8 cellular contexts compared by ENCODE assay signal in genomic region chr5:112419050-112419595, GRCh38. TPM values are rescaled to one million over a fixed set of nuclear protein-coding genes. Genes with fewer than 3 reads are reported as not detected.
DNase-seq lines count a peak whose midpoint lies in the region; ATAC-seq, FAIRE-seq and TF ChIP-seq lines count a peak whose summit lies in the region.

TSS of gene EPB41L4A (minus strand) at chr5:112419277. CDS start at chr5:112419039, 238 bp downstream.

- no peaks in the 10 kb centered on the region for H4K20me1 ChIP-seq in endothelial cell of umbilical vein (replicated peaks; ENCODE audit: control insufficient read depth, extremely low read depth, insufficient read depth, low read length)

- H3K4me2 ChIP-seq in endothelial cell of umbilical vein (ENCODE audit: insufficient read depth, low read length): peak within 1 kb of the TSS; percentile 94

- intact Hi-C loops in endothelial cell of umbilical vein (cut with micrococcal nuclease) (loop anchor here (1.0 to 10.0 kb wide), 4 partner anchors 86 to 907 kb away; partner anchors contain the start of gene STARD4), transverse colon (cut with DNase I; ENCODE audit: low total_unique reads) (loop anchor here (5.0 to 10.0 kb wide), 2 partner anchors 92 to 244 kb away; no protein-coding TSS in a partner anchor)

- CTCF ChIA-PET in endothelial cell of umbilical vein (lab: Charles Lee): interaction anchor here (0.7 to 7.5 kb wide), 39 partner anchors 11 to 1261 kb away, joined by 3 to 230 read pairs (median 9); no protein-coding TSS in a partner anchor

- H3K27me3 Mint-ChIP-seq in mesothelial cell of epicardium (ENCODE audit: low read depth): peaks cover 17% of the 10 kb centered on the region

- no peak for TF ChIP-seq EP300 in transverse colon (IDR thresholded peaks at IDR 0.05; ENCODE audit: low read depth)

- peak within 1 kb of the TSS; percentile 78 for H3K27ac Mint-ChIP-seq in mesothelial cell of epicardium

- H3K27ac ChIP-seq in endothelial cell of umbilical vein (ENCODE audit: insufficient read depth, low read depth, low read length) (peak within 1 kb of the TSS; percentile 39), transverse colon (peak within 1 kb of the TSS; percentile 83 to 86 (median 85))

- peak within 1 kb of the TSS; percentile 74 for H3K9ac ChIP-seq in endothelial cell of umbilical vein (replicated peaks; ENCODE audit: extremely low read depth, insufficient read depth, low read length)

- 1% methylated on average over 53 of the region's 70 CpGs; no CpG with 5 or more reads in 1 of the 2 donors for WGBS in transverse colon (ENCODE audit: low coverage in 1 of 2), 2 donors

- ATAC-seq in GM21528 (IDR thresholded peaks at IDR 0.05; ENCODE audit: low FRiP score, unreplicated experiment) (peak; percentile 20), HG03457 (IDR thresholded peaks at IDR 0.05; ENCODE audit: unreplicated experiment) (no peak), GM18498 (IDR thresholded peaks at IDR 0.05; ENCODE audit: unreplicated experiment) (no peak)

- no peaks in the 10 kb centered on the region for H3K9me3 Mint-ChIP-seq in mesothelial cell of epicardium

- no peak for FAIRE-seq in endothelial cell of umbilical vein (lab: Jason Lieb, UNC)

- H3K9me1 ChIP-seq in endothelial cell of umbilical vein (replicated peaks; ENCODE audit: control insufficient read depth, extremely low read depth, insufficient read depth, low read length): no peaks in the 10 kb centered on the region

- H3K4me1 Mint-ChIP-seq in mesothelial cell of epicardium: peaks cover 21% of the 10 kb centered on the region

- H2AFZ ChIP-seq in endothelial cell of umbilical vein (ENCODE audit: low read depth, low read length): peak within 1 kb of the TSS; percentile 93

- TF ChIP-seq POLR2A in endothelial cell of umbilical vein (IDR thresholded peaks at IDR 0.05; ENCODE audit: low read depth, low read length): no peak
- TF ChIP-seq POLR2A in transverse colon (IDR thresholded peaks at IDR 0.05): no peak

- peak within 1 kb of the TSS; percentile 73 for H3K4me3 Mint-ChIP-seq in mesothelial cell of epicardium

- H3K9me3 ChIP-seq in endothelial cell of umbilical vein (replicated peaks; ENCODE audit: control insufficient read depth, insufficient read depth, low read length) (no peaks in the 10 kb centered on the region), transverse colon (no peaks in the 10 kb centered on the region)

- H3K4me1 ChIP-seq in endothelial cell of umbilical vein (ENCODE audit: control insufficient read depth, extremely low read depth, insufficient read depth, low read length): peaks cover 7% of the 10 kb centered on the region
- peaks cover 0 to 9% (median 1%) of the 10 kb centered on the region in 4 donors for H3K4me1 ChIP-seq in transverse colon

- no TSS peak for BruUV-seq in endothelial cell of umbilical vein (replicated peaks; lab: Mats Ljungman, UMichigan)

- H3K79me2 ChIP-seq in endothelial cell of umbilical vein (ENCODE audit: control insufficient read depth, insufficient read depth, low read length): no peaks in the 10 kb centered on the region

- TF ChIP-seq CTCF in endothelial cell of umbilical vein (IDR thresholded peaks at IDR 0.05; ENCODE audit: extremely low read depth in 1 of 2, insufficient read depth in 1 of 2, low read depth in 1 of 2, low read length in 2 of 2) (no peak), mesothelial cell of epicardium (IDR thresholded peaks at IDR 0.05; ENCODE audit: unreplicated experiment) (no peak), transverse colon (IDR thresholded peaks at IDR 0.05) (no peak)

- DNase-seq in CD1c-positive myeloid dendritic cell (ENCODE audit: extremely low spot score) (peak; percentile 5), SK-N-DZ (ENCODE audit: low spot score) (peak; percentile 11), endothelial cell of umbilical vein (ENCODE audit: low read depth, low spot score) (peak; percentile 57), mesothelial cell of epicardium (ENCODE audit: low spot score in 2 of 2, unreplicated experiment in 2 of 2) (peak in 1 of 2 experiments; percentile 50), transverse colon (peak; percentile 26)

- H3K36me3 Mint-ChIP-seq in mesothelial cell of epicardium: no peaks in the 10 kb centered on the region

- in situ Hi-C loops in transverse colon (cut with MboI; ENCODE audit: low pct_ligation_motif_present in 1 of 4, low pct_unique_long_range_greater_than_20kb in 1 of 4, low sequenced_read_pairs in 3 of 4): loop anchor here in 2 of 4 donors (25.0 kb wide), 1 partner anchor 207 kb away; no protein-coding TSS in a partner anchor

- POLR2A ChIA-PET in endothelial cell of umbilical vein (lab: Charles Lee): interaction anchor here (0.6 to 1.6 kb wide), 2 partner anchors 73 to 913 kb away, joined by 4 read pairs; no protein-coding TSS in a partner anchor

- dilution Hi-C loops in endothelial cell of umbilical vein (cut with MboI; ENCODE audit: extremely low pct_ligation_motif_present, low sequenced_read_pairs): no loop called here

- H3K27me3 ChIP-seq in endothelial cell of umbilical vein (ENCODE audit: control insufficient read depth in 2 of 2, insufficient read depth in 2 of 2, low read length in 2 of 2) (no peaks in the 10 kb centered on the region), transverse colon (peaks cover 9% of the 10 kb centered on the region)

- H3K4me3 ChIP-seq in endothelial cell of umbilical vein (replicated peaks in 1 of 3; ENCODE audit: insufficient read depth in 1 of 3, low read depth in 1 of 3, low read length in 3 of 3) (peak within 1 kb of the TSS; percentile 80 to 97 (median 91)), transverse colon (peak within 1 kb of the TSS; percentile 77 to 88 (median 84))

- H3K36me3 ChIP-seq in endothelial cell of umbilical vein (ENCODE audit: control insufficient read depth in 2 of 2, extremely low read depth in 1 of 2, insufficient read depth in 2 of 2, low read length in 2 of 2) (no peaks in the 10 kb centered on the region), transverse colon (no peaks in the 10 kb centered on the region)

TF ChIP-seq in endothelial cell of umbilical vein, 7 proteins besides CTCF, POLR2A, EP300 and RAD21:
- TF ChIP-seq, protein P1, sequence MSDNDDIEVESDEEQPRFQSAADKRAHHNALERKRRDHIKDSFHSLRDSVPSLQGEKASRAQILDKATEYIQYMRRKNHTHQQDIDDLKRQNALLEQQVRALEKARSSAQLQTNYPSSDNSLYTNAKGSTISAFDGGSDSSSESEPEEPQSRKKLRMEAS (IDR thresholded peaks at IDR 0.05; ENCODE audit: insufficient read depth, insufficient read length): no peak
- TF ChIP-seq POLR2AphosphoS5 (IDR thresholded peaks at IDR 0.05; ENCODE audit: insufficient read depth, low read depth, low read length): peak; percentile 8

RNA-seq across cellular contexts. Expression of gene EPB41L4A, which starts in this region (rescaled TPM):
- 2.2 and 8.1 TPM in 2 replicates for polyA plus RNA-seq in SK-N-DZ (2014; cell fraction: cytosol; rRNA removed)
- polyA plus RNA-seq in SK-N-DZ (2014; cell fraction: nucleus; rRNA removed): 1.7 and 2.0 TPM in 2 replicates
- 17.9 and 18.0 TPM in 2 replicates for total RNA-seq in endothelial cell of umbilical vein
- polyA plus RNA-seq in endothelial cell of umbilical vein: 4.2 and 6.0 TPM in 2 replicates
- 3.9 and 4.4 TPM in 2 replicates for polyA plus RNA-seq in endothelial cell of umbilical vein (2011; cell fraction: cytosol; rRNA removed)
- 13.6 and 13.7 TPM in 2 replicates for polyA plus RNA-seq in endothelial cell of umbilical vein (2011; cell fraction: nucleus; rRNA removed)
- polyA plus RNA-seq in endothelial cell of umbilical vein (2012): 7.8 and 10.2 TPM in 2 replicates
- polyA minus RNA-seq in endothelial cell of umbilical vein: 12.5 and 21.7 TPM in 2 replicates
- 3.9 TPM for polyA minus RNA-seq in endothelial cell of umbilical vein (2011; cell fraction: cytosol; rRNA and poly(A)+ RNA removed)
- 50.6 and 62.4 TPM in 2 replicates for polyA minus RNA-seq in endothelial cell of umbilical vein (2011; cell fraction: nucleus; rRNA and poly(A)+ RNA removed)
- total RNA-seq in mesothelial cell of epicardium: 38.6 to 42.3 TPM (median 39.3 TPM) in 3 replicates
- total RNA-seq in transverse colon: 10 to 100 TPM; 10.1 to 32.9 (median 11.6) TPM
